In the genomic region with DNA sequence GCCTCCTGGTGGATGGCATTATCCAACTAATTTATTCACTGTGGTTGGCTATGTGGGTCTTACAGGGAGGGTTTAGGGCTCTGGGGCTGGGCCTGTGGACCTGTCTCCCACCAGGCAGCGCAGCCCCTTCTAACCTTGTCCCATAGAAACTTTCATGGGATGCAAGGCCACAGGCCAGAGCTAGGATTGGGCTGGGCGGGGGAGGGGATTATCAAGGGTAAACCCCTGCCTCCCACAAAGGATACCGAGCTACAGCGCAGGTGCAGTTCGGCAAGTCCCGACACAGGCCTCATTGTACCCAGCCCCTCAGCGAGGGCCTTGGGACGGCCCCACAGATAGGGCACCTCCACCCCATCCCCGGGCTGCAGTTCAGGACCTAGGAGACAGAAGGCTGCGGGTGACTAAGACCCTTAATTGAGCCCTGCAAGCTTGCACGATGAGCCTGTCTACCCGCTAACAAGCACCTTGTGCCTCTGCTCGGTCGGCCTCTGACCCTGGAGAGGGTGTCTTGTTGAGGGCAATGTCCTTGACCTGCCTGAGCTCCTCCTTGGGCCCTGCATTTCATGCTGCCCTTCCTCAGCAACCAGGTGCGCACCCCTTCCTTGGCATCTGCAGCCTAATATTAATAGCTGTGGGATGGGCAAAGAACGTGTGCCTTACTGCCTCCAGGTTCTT, we compare ENCODE assay signal across 21 cellular contexts. TPM values are rescaled to one million over a fixed set of nuclear protein-coding genes. Genes with fewer than 3 reads are reported as not detected.
DNase-seq lines count a peak whose midpoint lies in the region; ATAC-seq and TF ChIP-seq lines count a peak whose summit lies in the region.
"Had no signal": no experiment of that assay in that cellular context is flagged by ENCODE, and none has a peak within 500 bp of the region (broad histone marks: within the 10 kb centered on the region; RNA-seq: fewer than 3 reads in every experiment).

No MANE protein-coding gene starts in this region.

- POLR2A ChIA-PET in RWPE1 (lab: Yijun Ruan, JAX; ENCODE audit: low non-redundant PET) = interaction anchor here (0.9 kb wide), 1 partner anchor 66 kb away, joined by 3 read pairs; a partner anchor contains a TSS

- no peaks in the 10 kb centered on the region for H3K27me3 Mint-ChIP-seq in mesothelial cell of epicardium (ENCODE audit: low read depth)

- no TSS peak for BruUV-seq in mammary epithelial cell (replicated peaks; lab: Mats Ljungman, UMichigan)

- ATAC-seq in GM21576 (IDR thresholded peaks at IDR 0.05; ENCODE audit: unreplicated experiment) = no peak
- ATAC-seq: foreskin keratinocyte, sciatic nerve, SK-N-SH treated with all-trans-retinoic acid at 6 μM for 48 hours had no signal

- no peak overlapping the region for H3K27ac Mint-ChIP-seq in mesothelial cell of epicardium

- H3K9me3 ChIP-seq in BLaER1 (no peaks in the 10 kb centered on the region), liver (ENCODE audit: control insufficient read depth in 4 of 4, low read length in 3 of 4) (no peaks in the 10 kb centered on the region), stomach (no peaks in the 10 kb centered on the region), mammary epithelial cell (replicated peaks; ENCODE audit: insufficient read depth, low read length) (no peaks in the 10 kb centered on the region)
- H3K9me3 ChIP-seq: ovary had no signal

- dilution Hi-C loops in mammary epithelial cell (cut with HindIII; ENCODE audit: low sequenced_read_pairs) = loop anchor here (5.0 kb wide), 2 partner anchors 63 to 72 kb away; a partner anchor contains a TSS

- H3K4me2 ChIP-seq in BLaER1 (peak overlapping the region; percentile 75), mammary epithelial cell (ENCODE audit: insufficient read depth, low read depth, low read length) (no peak overlapping the region)

- H3K4me1 ChIP-seq in BLaER1 (peaks cover 88% of the 10 kb centered on the region), liver (ENCODE audit: control insufficient read depth in 4 of 4, insufficient read depth in 4 of 4, low read length in 3 of 4) (peaks cover 45 to 75% (median 64%) of the 10 kb centered on the region in 4 donors), stomach (peaks cover 68 to 94% (median 90%) of the 10 kb centered on the region in 4 donors), mammary epithelial cell (ENCODE audit: insufficient read depth, low read length) (peaks cover 55% of the 10 kb centered on the region)

- no peaks in the 10 kb centered on the region for H3K27me3 ChIP-seq in BLaER1
- no peaks in the 10 kb centered on the region for H3K27me3 ChIP-seq in liver (ENCODE audit: control insufficient read depth in 4 of 4, insufficient read depth in 4 of 4, low read length in 3 of 4)
- H3K27me3 ChIP-seq in stomach = no peaks in the 10 kb centered on the region
- H3K27me3 ChIP-seq in mammary epithelial cell (ENCODE audit: insufficient read depth, low read length) = no peaks in the 10 kb centered on the region
- H3K27me3 ChIP-seq: foreskin keratinocyte, ovary had no signal

- no peaks in the 10 kb centered on the region for H3K9me3 Mint-ChIP-seq in mesothelial cell of epicardium
- H3K9me3 Mint-ChIP-seq: CD8-positive, alpha-beta memory T cell had no signal

- peaks cover 39% of the 10 kb centered on the region for H3K4me1 Mint-ChIP-seq in mesothelial cell of epicardium

- H3K9ac ChIP-seq in BLaER1 (peak overlapping the region; percentile 73; the same call in 1 of the 2 replicates), liver (ENCODE audit: low read depth in 1 of 2, low read length in 2 of 2) (no peak overlapping the region), mammary epithelial cell (ENCODE audit: insufficient read depth, low read length) (no peak overlapping the region)

- H3K4me3 ChIP-seq in BLaER1 (no peak overlapping the region), liver (ENCODE audit: low read depth in 1 of 3, low read length in 3 of 3) (no peak overlapping the region), stomach (no peak overlapping the region), mammary epithelial cell (replicated peaks in 1 of 3; ENCODE audit: insufficient read depth in 1 of 3, low read depth in 2 of 3, low read length in 3 of 3) (no peak overlapping the region)
- H3K4me3 ChIP-seq: ovary had no signal

- H3K36me3 Mint-ChIP-seq in mesothelial cell of epicardium = no peaks in the 10 kb centered on the region
- H3K36me3 Mint-ChIP-seq: CD8-positive, alpha-beta memory T cell had no signal

- no peak for TF ChIP-seq POLR2A in stomach (IDR thresholded peaks at IDR 0.05)

- WGBS in liver = 89% methylated on average over 16 of the region's 16 CpGs
- 84 to 94% (median 88%) methylated on average over 9 to 16 of the region's 16 CpGs for WGBS in stomach, 5 donors
- WGBS in mammary epithelial cell (ENCODE audit: low coverage, missing lambda C conversion rate) = 91% methylated on average over 16 of the region's 16 CpGs

- intact Hi-C loops in stomach (cut with DNase I; ENCODE audit: low total_unique reads) (loop anchor here (10.0 kb wide), 1 partner anchor 66 kb away; a partner anchor contains a TSS), mammary epithelial cell (cut with micrococcal nuclease) (no loop called here)

- H3K4me3 Mint-ChIP-seq in mesothelial cell of epicardium = no peak overlapping the region
- H3K4me3 Mint-ChIP-seq: CD8-positive, alpha-beta memory T cell had no signal

- in situ Hi-C loops in mammary epithelial cell (cut with MboI; ENCODE audit: low sequenced_read_pairs in 2 of 2) = no loop called here

- H3K36me3 ChIP-seq in BLaER1 = no peaks in the 10 kb centered on the region
- H3K36me3 ChIP-seq in liver (ENCODE audit: control insufficient read depth in 4 of 4, insufficient read depth in 3 of 4, low read depth in 1 of 4, low read length in 3 of 4) = no peaks in the 10 kb centered on the region
- H3K36me3 ChIP-seq in stomach = no peaks in the 10 kb centered on the region
- H3K36me3 ChIP-seq in mammary epithelial cell (ENCODE audit: insufficient read depth, low read length) = no peaks in the 10 kb centered on the region
- H3K36me3 ChIP-seq: ovary had no signal

- TF ChIP-seq CTCF in RWPE1 (conservative IDR thresholded peaks at IDR 0.05; ENCODE audit: low read depth) = no peak
- TF ChIP-seq CTCF in liver (IDR thresholded peaks at IDR 0.05; ENCODE audit: low read depth, low read length, missing input control) = no peak
- no peak for TF ChIP-seq CTCF in stomach (IDR thresholded peaks at IDR 0.05)
- TF ChIP-seq CTCF in mesothelial cell of epicardium (IDR thresholded peaks at IDR 0.05; ENCODE audit: unreplicated experiment) = no peak
- TF ChIP-seq CTCF in mammary epithelial cell (conservative IDR thresholded peaks at IDR 0.05 in 1 of 2, IDR thresholded peaks at IDR 0.05 in 1 of 2; ENCODE audit: extremely low read depth in 1 of 2, insufficient read depth in 1 of 2, low read depth in 1 of 2, low read length in 2 of 2) = no peak

- H3K27ac ChIP-seq in BLaER1 (peak overlapping the region; percentile 85), RWPE1 (peak overlapping the region; percentile 97), liver (ENCODE audit: low read depth in 1 of 2, low read length in 2 of 2) (peak overlapping the region; percentile 91 to 96), stomach (peak overlapping the region in 3 of 5 donors; percentile 92 to 96 (median 93)), mammary epithelial cell (ENCODE audit: insufficient read depth, low read depth, low read length) (no peak overlapping the region)
- H3K27ac ChIP-seq: foreskin keratinocyte had no signal

- TF ChIP-seq EP300 in stomach (IDR thresholded peaks at IDR 0.05) = no peak

- H3K79me2 ChIP-seq in mammary epithelial cell (ENCODE audit: insufficient read depth, low read length) = no peaks in the 10 kb centered on the region

- DNase-seq in RWPE1 (ENCODE audit: low spot score) (no peak), stomach (no peak), kidney glomerular epithelial cell (lab: John Stamatoyannopoulos, UW) (no peak), mesothelial cell of epicardium (ENCODE audit: low spot score in 2 of 2, unreplicated experiment in 2 of 2) (no peak), mammary epithelial cell (no peak)
- DNase-seq: activated CD4-positive, alpha-beta T cell treated with anti-CD3 and anti-CD28 coated beads for 1 hour; CD8-positive, alpha-beta memory T cell; DMS79; foreskin keratinocyte; NCI-H1694 treated with DMSO at 0.1 percent for 48 hours; NCI-H226; NCI-H82; stimulated activated CD4-positive, alpha-beta T cell treated with anti-CD3 and anti-CD28 coated beads, Interleukin-1b, Interleukin-23, amount 100 ng/mL, for 48 hours; stimulated activated naive CD4-positive, alpha-beta T cell treated with Interleukin-2 at 50 U/mL for 16 hours; T1000 had no signal

- CTCF ChIA-PET in RWPE1 (lab: Yijun Ruan, JAX) (interaction anchor here (0.6 kb wide), 1 partner anchor 1908 kb away, joined by 3 read pairs; no protein-coding TSS in a partner anchor), mammary epithelial cell (lab: Charles Lee; ENCODE audit: low non-redundant PET) (no interaction called here)

- no peak for TF ChIP-seq RAD21 in liver (IDR thresholded peaks at IDR 0.05)

- no peaks in the 10 kb centered on the region for H4K20me1 ChIP-seq in BLaER1
- H4K20me1 ChIP-seq in mammary epithelial cell (ENCODE audit: insufficient read depth, low read length) = no peaks in the 10 kb centered on the region

- no peak overlapping the region for H2AFZ ChIP-seq in mammary epithelial cell (ENCODE audit: low read depth, low read length)

TF ChIP-seq in liver, 16 proteins besides CTCF, POLR2A, EP300 and RAD21 (continues in another document):
- TF ChIP-seq, protein P1, sequence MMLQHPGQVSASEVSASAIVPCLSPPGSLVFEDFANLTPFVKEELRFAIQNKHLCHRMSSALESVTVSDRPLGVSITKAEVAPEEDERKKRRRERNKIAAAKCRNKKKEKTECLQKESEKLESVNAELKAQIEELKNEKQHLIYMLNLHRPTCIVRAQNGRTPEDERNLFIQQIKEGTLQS (IDR thresholded peaks at IDR 0.05) = no peak

RNA-seq across cellular contexts. Expression of a gene that starts 46.7 kb away (rescaled TPM):
- total RNA-seq in liver = 100 to 1,000 TPM in 1 of 2 donors, 10 to 100 TPM in 1; 91.5 to 106 TPM
- polyA plus RNA-seq in liver = 100 to 1,000 TPM in 1 of 2 donors, 10 to 100 TPM in 1; 87.5 to 151 TPM
- 100 to 1,000 TPM in 2 of 5 donors, 10 to 100 TPM in 3; 10.7 to 178 (median 62.7) TPM for total RNA-seq in stomach
- 100 to 1,000 TPM; 167 to 202 (median 167) TPM for polyA plus RNA-seq in stomach
- total RNA-seq in mesothelial cell of epicardium = 155 to 156 TPM (median 156 TPM) in 3 replicates
- 100 to 1,000 TPM; 128 to 181 TPM for total RNA-seq in mammary epithelial cell
- polyA plus RNA-seq in mammary epithelial cell = 193 TPM
- polyA minus RNA-seq in mammary epithelial cell = 165 TPM
